1 cellular context compared by ENCODE assay signal in the genomic region with DNA sequence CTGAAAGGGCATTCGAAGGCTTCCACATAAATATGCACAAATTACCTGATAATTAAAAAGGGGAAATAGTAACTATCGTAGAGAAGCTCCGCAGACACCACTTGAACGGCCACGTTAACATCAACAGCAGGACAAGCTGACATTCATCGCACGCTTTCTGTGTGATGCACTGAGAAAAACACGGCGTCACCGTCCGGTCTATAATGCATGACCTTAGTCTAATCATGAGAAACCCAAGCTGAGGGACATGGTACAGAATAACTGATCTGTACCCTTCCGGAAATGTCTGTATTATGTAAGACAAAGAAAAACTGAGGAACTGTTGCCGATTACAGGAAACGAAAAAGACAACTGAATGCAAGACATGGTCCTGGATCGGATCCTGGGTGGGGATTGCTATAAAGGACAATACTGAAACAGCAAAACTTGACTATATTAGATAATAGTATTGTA.
TF ChIP-seq lines count a peak whose summit lies in the region.

No MANE protein-coding gene starts in this region.

TF ChIP-seq in HCT116, 20 proteins besides CTCF, POLR2A, EP300 and RAD21 (continued from another document):
- TF ChIP-seq REST (IDR thresholded peaks at IDR 0.05; ENCODE audit: low read depth) (no peak), POLR2AphosphoS5 (IDR thresholded peaks at IDR 0.05; ENCODE audit: low read depth, low read length) (no peak), EZH2 (IDR thresholded peaks at IDR 0.05) (no peak), ZBTB33 (IDR thresholded peaks at IDR 0.05; ENCODE audit: extremely low read depth, insufficient replicate concordance, low read length) (no peak)
